ENCODE assay signal across 8 cellular contexts in the genomic region with DNA sequence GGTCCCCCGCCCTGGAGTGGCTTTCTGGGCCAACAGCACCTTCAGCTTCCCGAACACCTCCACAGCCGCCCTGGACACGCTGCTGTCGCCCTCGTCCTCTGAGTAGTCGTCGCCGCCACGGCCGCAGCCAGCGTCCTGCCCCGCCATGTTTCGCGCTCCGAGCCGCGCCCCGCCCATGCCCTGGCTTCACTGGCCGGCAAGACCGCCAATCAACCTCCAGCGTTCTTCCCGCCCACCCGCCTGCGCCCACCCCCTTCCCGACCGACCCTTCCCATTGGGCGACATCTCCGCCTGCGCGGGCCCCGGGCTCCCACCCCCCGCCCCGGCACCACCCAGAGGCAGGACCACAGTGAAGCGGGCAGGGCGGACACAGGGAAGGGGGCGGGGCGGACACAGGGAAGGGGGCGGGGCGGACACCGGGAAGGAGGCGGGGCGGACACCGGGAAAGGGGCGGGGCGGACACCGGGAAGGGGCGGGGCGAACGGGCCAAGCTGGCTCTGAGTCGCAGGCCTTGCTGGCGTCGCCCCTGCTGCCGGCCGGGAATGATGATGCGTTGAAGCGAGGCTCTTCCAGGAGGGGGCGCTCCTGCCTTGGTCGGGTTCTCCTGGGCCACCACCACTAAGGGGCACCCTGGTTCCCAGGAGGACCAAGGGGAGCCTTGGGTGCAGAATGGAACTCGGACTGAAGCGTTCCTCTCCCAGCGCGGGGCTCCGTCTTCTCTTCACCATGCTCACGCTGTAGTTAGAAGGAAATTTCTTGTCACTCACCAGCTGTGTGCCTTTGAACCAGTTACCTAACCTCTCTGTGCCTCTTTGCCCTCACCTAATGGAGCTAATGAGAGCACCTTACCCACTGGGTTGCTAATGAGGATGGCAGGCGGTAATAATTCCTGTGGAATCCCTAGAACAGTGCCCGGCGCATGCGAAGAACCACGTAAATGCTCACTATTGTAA. TPM values are rescaled to one million over a fixed set of nuclear protein-coding genes. Genes with fewer than 3 reads are reported as not detected.
DNase-seq lines count a peak whose midpoint lies in the region; ATAC-seq and TF ChIP-seq lines count a peak whose summit lies in the region.

A gene (minus strand): TSS at position 166 of the 953 bp plus-strand sequence. CDS start 19 bp downstream, at position 147.

- H3K9ac ChIP-seq in PC-3 (ENCODE audit: low read length) (peak within 1 kb of the TSS; percentile 95), muscle layer of colon (ENCODE audit: low read length) (no peak within 1 kb of the TSS)

- H3K27ac ChIP-seq in PC-3 (ENCODE audit: low read length): no peak within 1 kb of the TSS
- peak within 1 kb of the TSS; percentile 55 for H3K27ac ChIP-seq in muscle layer of colon (ENCODE audit: low read depth, low read length)

- intact Hi-C loops in PC-3 (cut with micrococcal nuclease): loop anchor here (2.0 kb wide), 1 partner anchor 36 kb away; no protein-coding TSS in a partner anchor

- H3K36me3 ChIP-seq in PC-3 (ENCODE audit: low read depth, low read length) (no peaks in the 10 kb centered on the region), muscle layer of colon (ENCODE audit: insufficient read depth, low read length) (no peaks in the 10 kb centered on the region)

- H3K4me1 ChIP-seq in PC-3 (ENCODE audit: insufficient read depth, low read length): no peaks in the 10 kb centered on the region; the same call in 1 of the 2 replicates
- no peaks in the 10 kb centered on the region for H3K4me1 ChIP-seq in muscle layer of colon (ENCODE audit: insufficient read depth, low read length)

- DNase-seq in DMS53 treated with DMSO at 0.1 percent for 48 hours (lab: John Stamatoyannopoulos, UW; ENCODE audit: unreplicated experiment): peak; percentile 84
- peak; percentile 93 for DNase-seq in KBM-7
- DNase-seq in PC-3: peak; percentile 87
- DNase-seq in activated T-cell treated with anti-CD3 and anti-CD28 coated beads, Interleukin-2, amount 50 U/mL, for 1 hour: peak; percentile 85
- peak; percentile 95 to 98 for DNase-seq in erythroblast (lab: John Stamatoyannopoulos, UW)
- DNase-seq in stimulated activated CD8-positive, alpha-beta memory T cell treated with anti-CD3 and anti-CD28 coated beads, Interleukin-7, amount 100 ng/mL, for 1 hour (ENCODE audit: low read depth in 2 of 2): peak; percentile 65 to 76

- peak; percentile 77 for TF ChIP-seq CTCF in PC-3 (conservative IDR thresholded peaks at IDR 0.05; ENCODE audit: low read depth, low read length)

- peak within 1 kb of the TSS; percentile 97 for H3K4me2 ChIP-seq in PC-3 (ENCODE audit: low read length)

- H3K9me2 ChIP-seq in PC-3 (replicated peaks; ENCODE audit: low read length): no peaks in the 10 kb centered on the region

- TF ChIP-seq POLR2A in erythroblast (IDR thresholded peaks at IDR 0.05; ENCODE audit: low read length): peak; percentile 45

- CTCF ChIA-PET in PC-3 (lab: Charles Lee): interaction anchor here (0.6 to 1.0 kb wide), 5 partner anchors 10 to 232 kb away, joined by 3 to 25 read pairs (median 4); no protein-coding TSS in a partner anchor

- no peaks in the 10 kb centered on the region for H3K9me3 ChIP-seq in PC-3 (ENCODE audit: low read length)
- no peaks in the 10 kb centered on the region for H3K9me3 ChIP-seq in muscle layer of colon (ENCODE audit: low read length)

- H3K79me2 ChIP-seq in PC-3 (ENCODE audit: low read length): peaks cover 27% of the 10 kb centered on the region

- no peaks in the 10 kb centered on the region for H3F3A ChIP-seq in PC-3 (ENCODE audit: low read length, unreplicated experiment)

- peak within 1 kb of the TSS; percentile 95 for H3K4me3 ChIP-seq in PC-3 (ENCODE audit: low read length)
- peak within 1 kb of the TSS; percentile 25 to 67 for H3K4me3 ChIP-seq in muscle layer of colon (ENCODE audit: low read depth in 1 of 2, low read length in 2 of 2)

- in situ Hi-C loops in KBM-7 (cut with MboI; ENCODE audit: low pct_unique_long_range_greater_than_20kb, low sequenced_read_pairs): no loop called here

- H4K20me1 ChIP-seq in PC-3 (ENCODE audit: low read length): no peaks in the 10 kb centered on the region

- peak within 1 kb of the TSS; percentile 82 for H2AFZ ChIP-seq in PC-3 (ENCODE audit: low read length)

- ATAC-seq in GM21717 (IDR thresholded peaks at IDR 0.05; ENCODE audit: unreplicated experiment) (peak; percentile 79), PC-3 (peak; percentile 85)

- POLR2A ChIA-PET in PC-3 (lab: Charles Lee; ENCODE audit: unreplicated experiment): interaction anchor here (0.6 to 0.7 kb wide), 3 partner anchors 22 to 233 kb away, joined by 4 to 16 read pairs (median 9); no protein-coding TSS in a partner anchor

- BruUV-seq in PC-3 (replicated peaks; lab: Mats Ljungman, UMichigan): no TSS peak

- H3K27me3 ChIP-seq in PC-3 (ENCODE audit: low read length): no peaks in the 10 kb centered on the region
- peaks cover 0 to 12% of the 10 kb centered on the region in 2 donors for H3K27me3 ChIP-seq in muscle layer of colon (ENCODE audit: control insufficient read depth in 1 of 2, insufficient read depth in 2 of 2, low read length in 2 of 2)

RNA-seq across cellular contexts. Expression of the gene that starts here (rescaled TPM):
- 34.1 and 46.0 TPM in 2 replicates for total RNA-seq in PC-3 (2014; rRNA removed)
